1 cellular context compared by ENCODE assay signal in the genomic region with DNA sequence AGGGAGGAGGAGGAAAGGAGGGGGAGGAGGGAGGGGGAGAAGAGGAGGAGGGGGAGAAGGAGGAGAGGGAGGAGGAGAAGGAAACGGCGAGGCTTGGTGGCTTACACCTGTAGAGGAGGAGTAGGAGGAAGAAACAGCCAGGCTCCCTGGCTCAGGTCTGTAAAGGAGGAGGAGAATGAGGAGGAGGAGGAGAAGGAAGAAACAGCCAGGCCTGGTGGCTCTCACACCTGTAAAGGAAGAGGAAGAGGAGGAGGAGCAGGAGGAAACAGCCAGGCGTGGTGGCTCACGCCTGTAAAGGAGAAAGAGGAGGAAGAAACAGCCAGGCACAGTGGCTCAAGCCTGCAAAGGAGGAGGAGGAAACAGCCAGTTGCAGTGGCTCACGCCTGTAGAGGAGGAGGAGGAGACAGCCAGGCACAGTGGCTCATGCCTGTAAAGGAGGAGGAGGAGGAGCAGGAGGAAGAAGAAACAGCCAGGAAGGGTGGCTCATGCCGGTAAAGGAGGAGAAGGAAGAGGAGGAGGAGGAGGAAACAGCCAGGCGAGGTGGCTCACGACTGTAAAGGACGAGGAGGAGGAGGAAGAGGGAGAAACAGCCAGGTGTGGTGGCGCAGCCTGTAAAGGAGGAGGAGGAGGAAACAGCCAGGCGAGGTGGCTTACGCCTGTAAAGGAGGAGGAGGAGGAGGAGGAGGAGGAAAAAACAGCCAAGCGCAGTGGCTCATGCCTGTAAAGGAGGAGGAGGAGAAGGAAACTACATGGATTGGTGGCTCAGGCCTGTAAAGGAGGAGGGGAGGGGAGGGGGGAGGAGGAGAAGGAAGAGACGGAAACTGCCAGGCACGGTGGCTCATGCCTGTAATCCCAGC.
TF ChIP-seq lines count a peak whose summit lies in the region.

No MANE protein-coding gene starts in this region.

TF ChIP-seq in neural cell, 6 proteins besides CTCF, POLR2A, EP300 and RAD21 (continued from another document):
- TF ChIP-seq EZH2 (IDR thresholded peaks at IDR 0.05; ENCODE audit: borderline replicate concordance, insufficient read depth, low read length, poor library complexity, severe bottlenecking) (no peak), POLR2AphosphoS5 (IDR thresholded peaks at IDR 0.05) (peak; percentile 73), SMC3 (conservative IDR thresholded peaks at IDR 0.05; ENCODE audit: poor library complexity) (peak; percentile 17)
- TF ChIP-seq, protein P1, sequence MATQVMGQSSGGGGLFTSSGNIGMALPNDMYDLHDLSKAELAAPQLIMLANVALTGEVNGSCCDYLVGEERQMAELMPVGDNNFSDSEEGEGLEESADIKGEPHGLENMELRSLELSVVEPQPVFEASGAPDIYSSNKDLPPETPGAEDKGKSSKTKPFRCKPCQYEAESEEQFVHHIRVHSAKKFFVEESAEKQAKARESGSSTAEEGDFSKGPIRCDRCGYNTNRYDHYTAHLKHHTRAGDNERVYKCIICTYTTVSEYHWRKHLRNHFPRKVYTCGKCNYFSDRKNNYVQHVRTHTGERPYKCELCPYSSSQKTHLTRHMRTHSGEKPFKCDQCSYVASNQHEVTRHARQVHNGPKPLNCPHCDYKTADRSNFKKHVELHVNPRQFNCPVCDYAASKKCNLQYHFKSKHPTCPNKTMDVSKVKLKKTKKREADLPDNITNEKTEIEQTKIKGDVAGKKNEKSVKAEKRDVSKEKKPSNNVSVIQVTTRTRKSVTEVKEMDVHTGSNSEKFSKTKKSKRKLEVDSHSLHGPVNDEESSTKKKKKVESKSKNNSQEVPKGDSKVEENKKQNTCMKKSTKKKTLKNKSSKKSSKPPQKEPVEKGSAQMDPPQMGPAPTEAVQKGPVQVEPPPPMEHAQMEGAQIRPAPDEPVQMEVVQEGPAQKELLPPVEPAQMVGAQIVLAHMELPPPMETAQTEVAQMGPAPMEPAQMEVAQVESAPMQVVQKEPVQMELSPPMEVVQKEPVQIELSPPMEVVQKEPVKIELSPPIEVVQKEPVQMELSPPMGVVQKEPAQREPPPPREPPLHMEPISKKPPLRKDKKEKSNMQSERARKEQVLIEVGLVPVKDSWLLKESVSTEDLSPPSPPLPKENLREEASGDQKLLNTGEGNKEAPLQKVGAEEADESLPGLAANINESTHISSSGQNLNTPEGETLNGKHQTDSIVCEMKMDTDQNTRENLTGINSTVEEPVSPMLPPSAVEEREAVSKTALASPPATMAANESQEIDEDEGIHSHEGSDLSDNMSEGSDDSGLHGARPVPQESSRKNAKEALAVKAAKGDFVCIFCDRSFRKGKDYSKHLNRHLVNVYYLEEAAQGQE (IDR thresholded peaks at IDR 0.05; ENCODE audit: borderline replicate concordance) = no peak
